ENCODE assay signal across 8 cellular contexts in genomic region chr1:182781849-182782586, GRCh38. TPM values are rescaled to one million over a fixed set of nuclear protein-coding genes. Genes with fewer than 3 reads are reported as not detected.
A peak's percentile ranks its signal among the peaks of the same experiment; 100 is the strongest.
DNase-seq lines count a peak whose midpoint lies in the region; ATAC-seq and TF ChIP-seq lines count a peak whose summit lies in the region.

No MANE protein-coding gene starts in this region.

- ATAC-seq in GM21723 (IDR thresholded peaks at IDR 0.05; ENCODE audit: unreplicated experiment) (peak; percentile 74), aorta (ENCODE audit: low FRiP score) (peak; percentile 68)

- H3K36me3 Mint-ChIP-seq in progenitor cell of endocrine pancreas (ENCODE audit: insufficient read depth), result no peaks in the 10 kb centered on the region

- no peak overlapping the region for H3K4me3 Mint-ChIP-seq in progenitor cell of endocrine pancreas (ENCODE audit: low read depth)

- H3K36me3 ChIP-seq in SJCRH30 (no peaks in the 10 kb centered on the region), aorta (ENCODE audit: control insufficient read depth in 1 of 2, insufficient read depth in 2 of 2, low read length in 1 of 2) (no peaks in the 10 kb centered on the region)

- H3K4me1 ChIP-seq in SJCRH30, result peaks cover 23% of the 10 kb centered on the region
- no peaks in the 10 kb centered on the region for H3K4me1 ChIP-seq in aorta (ENCODE audit: control insufficient read depth in 1 of 2, insufficient read depth in 2 of 2, low read length in 2 of 2)

- H3K9me3 ChIP-seq in SJCRH30 (replicated peaks) (no peaks in the 10 kb centered on the region), aorta (ENCODE audit: control insufficient read depth, low read length) (no peaks in the 10 kb centered on the region)

- no peaks in the 10 kb centered on the region for H3K9me3 Mint-ChIP-seq in progenitor cell of endocrine pancreas (ENCODE audit: low read depth)

- no peak overlapping the region for H3K4me3 ChIP-seq in SJCRH30
- H3K4me3 ChIP-seq in aorta (ENCODE audit: low read length in 2 of 2), result no peak overlapping the region

- H3K27me3 ChIP-seq in SJCRH30 (no peaks in the 10 kb centered on the region), aorta (ENCODE audit: control insufficient read depth in 1 of 2, insufficient read depth in 2 of 2, low read length in 1 of 2) (no peaks in the 10 kb centered on the region)

- intact Hi-C loops in aorta (cut with DNase I), result loop anchor here (10.0 kb wide), 2 partner anchors 107 to 697 kb away; no protein-coding TSS in a partner anchor

- peaks cover 2% of the 10 kb centered on the region for H3K4me1 Mint-ChIP-seq in progenitor cell of endocrine pancreas (ENCODE audit: low read depth)

- peak; percentile 43 for DNase-seq in COR-L47 (lab: John Stamatoyannopoulos, UW)
- peak; percentile 93 for DNase-seq in NAMALWA (ENCODE audit: low spot score)
- peak; percentile 85 to 93 for DNase-seq in SJCRH30
- DNase-seq in activated gamma-delta T cell treated with anti-CD3 and anti-CD28 coated beads, Interleukin-2, amount 50 U/mL, for 16 hours (ENCODE audit: low read depth), result peak; percentile 59
- DNase-seq in glomerular visceral epithelial cell (ENCODE audit: extremely low spot score), result peak; percentile 41
- peak; percentile 33 for DNase-seq in progenitor cell of endocrine pancreas (ENCODE audit: low spot score, unreplicated experiment)
- DNase-seq in aorta, result peak; percentile 86 to 88

- H3K27ac Mint-ChIP-seq in progenitor cell of endocrine pancreas, result no peak overlapping the region

- H3K27me3 Mint-ChIP-seq in progenitor cell of endocrine pancreas, result peaks cover 6% of the 10 kb centered on the region

- peak; percentile 66 for TF ChIP-seq CTCF in progenitor cell of endocrine pancreas (IDR thresholded peaks at IDR 0.05; ENCODE audit: unreplicated experiment)

- 70 to 74% methylated on average over 6 of the region's 6 CpGs for WGBS in aorta, 2 donors

- H3K27ac ChIP-seq in SJCRH30, result peak overlapping the region; percentile 17; the same call in 1 of the 2 replicates
- no peak overlapping the region for H3K27ac ChIP-seq in aorta (ENCODE audit: low read depth in 1 of 2, low read length in 2 of 2)

RNA-seq across cellular contexts. Expression of gene NPL, which starts 7.6 kb away (rescaled TPM):
- 1.7 and 3.1 TPM in 2 replicates for total RNA-seq in SJCRH30 (2014; rRNA removed; shearing (Covaris generic))
- 1.6 and 2.0 TPM in 2 replicates for total RNA-seq in progenitor cell of endocrine pancreas
- total RNA-seq in aorta, result 10 to 100 TPM; 16.1 to 36.6 TPM
- polyA plus RNA-seq in aorta, result 10 to 100 TPM in 1 of 2 donors, 1 to 10 TPM in 1; 4.8 to 14.8 TPM

RNA-seq across cellular contexts. Expression of gene DHX9, which starts 57.1 kb away (rescaled TPM):
- total RNA-seq in SJCRH30 (2014; rRNA removed; shearing (Covaris generic)), result 303 and 305 TPM in 2 replicates
- total RNA-seq in progenitor cell of endocrine pancreas (289 and 296 TPM in 2 replicates), aorta (10 to 100 TPM; 91.5 to 95.9 TPM)
- polyA plus RNA-seq in aorta, result 10 to 100 TPM; 32.2 to 53.8 TPM

Comparison
In these comparisons a context has a peak if more than half of its experiments do, and no peak if none do; other contexts are left out.
1. DNase-seq: peak in every context shown above with its lines; median percentile 93 in NAMALWA; 89 in SJCRH30; 87 in aorta; 59 in activated gamma-delta T cell treated with anti-CD3 and anti-CD28 coated beads, Interleukin-2, amount 50 U/mL, for 16 hours; 43 in COR-L47; 41 in glomerular visceral epithelial cell; 33 in progenitor cell of endocrine pancreas.